Comparison of ENCODE assay signal across 17 cellular contexts in the genomic region with DNA sequence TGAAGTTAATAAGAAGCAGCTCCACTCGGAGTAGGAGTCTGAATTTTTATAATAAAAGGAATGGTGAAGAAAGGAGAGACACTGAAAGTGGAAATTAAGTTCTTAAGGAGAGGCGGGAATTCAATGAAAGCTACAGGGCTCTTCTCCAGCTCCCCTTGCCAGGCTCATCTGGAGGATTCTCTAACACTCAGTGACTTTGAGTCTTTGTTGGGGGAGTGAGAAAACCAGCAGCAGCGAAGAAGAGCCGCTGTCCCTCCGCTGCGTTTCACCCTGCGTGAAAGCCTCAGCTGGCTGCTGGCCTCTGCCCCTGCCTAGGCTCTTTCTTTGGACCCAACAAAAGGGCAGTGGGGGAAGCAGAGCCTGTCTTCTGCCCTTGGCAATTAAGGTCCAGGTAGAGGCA.
DNase-seq lines count a peak whose midpoint lies in the region; TF ChIP-seq lines count a peak whose summit lies in the region.
"Had no signal": no experiment of that assay in that cellular context is flagged by ENCODE, and none has a peak within 500 bp of the region (broad histone marks: within the 10 kb centered on the region; RNA-seq: fewer than 3 reads in every experiment).

No MANE protein-coding gene starts in this region.

- H2AFZ ChIP-seq in neuronal stem cell (ENCODE audit: low read length): no peak overlapping the region

- no peak overlapping the region for H3K27ac Mint-ChIP-seq in glutamatergic neuron (ENCODE audit: unreplicated experiment)
- no peak overlapping the region for H3K27ac Mint-ChIP-seq in immature natural killer cell
- H3K27ac Mint-ChIP-seq: CD4-positive, alpha-beta T cell had no signal

- no peaks in the 10 kb centered on the region for H3K79me1 ChIP-seq in neuronal stem cell (ENCODE audit: low read depth, low read length)

- H3K36me3 Mint-ChIP-seq in glutamatergic neuron (ENCODE audit: unreplicated experiment) (no peaks in the 10 kb centered on the region), immature natural killer cell (no peaks in the 10 kb centered on the region)

- H3K9me3 Mint-ChIP-seq in glutamatergic neuron (ENCODE audit: unreplicated experiment): peaks cover 4% of the 10 kb centered on the region
- peaks cover 0 to 3% (median 0%) of the 10 kb centered on the region in 6 donors for H3K9me3 Mint-ChIP-seq in immature natural killer cell
- H3K9me3 Mint-ChIP-seq: CD4-positive, alpha-beta T cell had no signal

- H2BK12ac ChIP-seq in neuronal stem cell (ENCODE audit: low read length): no peak overlapping the region

- H3K27me3 Mint-ChIP-seq in glutamatergic neuron (ENCODE audit: unreplicated experiment) (peaks cover 4% of the 10 kb centered on the region), immature natural killer cell (ENCODE audit: low read depth in 3 of 3) (peaks cover 0 to 4% (median 0%) of the 10 kb centered on the region in 3 donors)
- H3K27me3 Mint-ChIP-seq: CD4-positive, alpha-beta T cell had no signal

- no peak overlapping the region for H3K18ac ChIP-seq in neuronal stem cell (ENCODE audit: low read length)

- no peak overlapping the region for H4K8ac ChIP-seq in neuronal stem cell (ENCODE audit: low read depth, low read length)

- H2BK15ac ChIP-seq in neuronal stem cell (ENCODE audit: low read length): no peak overlapping the region

- H3K27ac ChIP-seq in angular gyrus (ENCODE audit: low read depth, low read length): peak overlapping the region; percentile 24
- no peak overlapping the region for H3K27ac ChIP-seq in neuronal stem cell (replicated peaks; ENCODE audit: low read length)
- no peak overlapping the region for H3K27ac ChIP-seq in right atrium auricular region
- H3K27ac ChIP-seq: 22Rv1, A549, C4-2B, HL-60 had no signal

- H3K14ac ChIP-seq in neuronal stem cell (ENCODE audit: low read length): no peak overlapping the region

- H3K23ac ChIP-seq in neuronal stem cell (ENCODE audit: low read depth, low read length, poor library complexity): no peak overlapping the region

- H3K27me3 ChIP-seq in neuronal stem cell (ENCODE audit: control insufficient read depth in 3 of 3, insufficient read depth in 3 of 3, low read depth in 1 of 3, low read length in 3 of 3) (no peaks in the 10 kb centered on the region), right atrium auricular region (no peaks in the 10 kb centered on the region)

- H2BK120ac ChIP-seq in neuronal stem cell (ENCODE audit: low read depth, low read length): no peak overlapping the region

- H3K4me1 Mint-ChIP-seq in glutamatergic neuron (ENCODE audit: low read depth, unreplicated experiment) (peaks cover 33% of the 10 kb centered on the region), immature natural killer cell (no peaks in the 10 kb centered on the region)

- H2AK5ac ChIP-seq in neuronal stem cell (ENCODE audit: low read depth, low read length): no peak overlapping the region

- H3K4me2 ChIP-seq in neuronal stem cell (ENCODE audit: insufficient read depth, low read length, poor library complexity, severe bottlenecking): peak overlapping the region; percentile 38
- H3K4me2 ChIP-seq: A549 had no signal

- H3K4me1 ChIP-seq in neuronal stem cell (ENCODE audit: control insufficient read depth in 2 of 2, insufficient read depth in 1 of 2, low read depth in 1 of 2, low read length in 2 of 2) (peaks cover 0 to 19% of the 10 kb centered on the region in 2 donors), right atrium auricular region (no peaks in the 10 kb centered on the region)
- H3K4me1 ChIP-seq: A549, HAP-1 had no signal

- H3K4me3 Mint-ChIP-seq in glutamatergic neuron (ENCODE audit: unreplicated experiment) (peak overlapping the region; percentile 10), immature natural killer cell (no peak overlapping the region)
- H3K4me3 Mint-ChIP-seq: CD4-positive, alpha-beta T cell had no signal

- H3K9me3 ChIP-seq in neuronal stem cell (replicated peaks in 1 of 2; ENCODE audit: control insufficient read depth in 2 of 2, insufficient read depth in 1 of 2, low read depth in 1 of 2, low read length in 2 of 2) (no peaks in the 10 kb centered on the region), right atrium auricular region (no peaks in the 10 kb centered on the region)
- H3K9me3 ChIP-seq: A549, HAP-1 had no signal

- peak; percentile 29 for DNase-seq in ELF-1 (ENCODE audit: low read depth, low spot score)
- DNase-seq in glutamatergic neuron: no peak
- DNase-seq in neuronal stem cell (ENCODE audit: low spot score): no peak
- no peak for DNase-seq in immature natural killer cell
- no peak for DNase-seq in right atrium auricular region (ENCODE audit: low spot score)
- DNase-seq in activated T-cell treated with anti-CD3 and anti-CD28 coated beads, Interleukin-2, amount 50 U/mL, for 48 hours: no peak
- DNase-seq: AML-193; CD4-positive, alpha-beta T cell; DMS153; DMS79; GF-D8 had no signal

- WGBS in neuronal stem cell (ENCODE audit: extremely low coverage in 2 of 2, insufficient read length in 2 of 2, insufficient replicate concordance in 1 of 2), 2 donors: no CpG with 5 or more reads among the region's 7 CpGs

- no peak for TF ChIP-seq CTCF in glutamatergic neuron (IDR thresholded peaks at IDR 0.05; ENCODE audit: partially characterized antibody, unreplicated experiment)
- no peak for TF ChIP-seq CTCF in right atrium auricular region (IDR thresholded peaks at IDR 0.05)

- no peak overlapping the region for H4K91ac ChIP-seq in neuronal stem cell (ENCODE audit: low read depth, low read length, poor library complexity)

- H3K4me3 ChIP-seq in neuronal stem cell (ENCODE audit: low read length in 2 of 2) (no peak overlapping the region), right atrium auricular region (no peak overlapping the region)
- H3K4me3 ChIP-seq: A549, HAP-1 had no signal

- H3K36me3 ChIP-seq in neuronal stem cell (replicated peaks in 1 of 2; ENCODE audit: control insufficient read depth in 2 of 2, insufficient read depth in 2 of 2, low read length in 2 of 2) (no peaks in the 10 kb centered on the region), right atrium auricular region (no peaks in the 10 kb centered on the region)
- H3K36me3 ChIP-seq: HAP-1 had no signal

- H3K4ac ChIP-seq in neuronal stem cell (ENCODE audit: low read length): no peak overlapping the region

- H2BK5ac ChIP-seq in neuronal stem cell (ENCODE audit: low read length): no peak overlapping the region

- H3K9ac ChIP-seq in neuronal stem cell (ENCODE audit: low read depth, low read length, poor library complexity): no peak overlapping the region
